Comparison of ENCODE assay signal across 14 cellular contexts in the genomic region with DNA sequence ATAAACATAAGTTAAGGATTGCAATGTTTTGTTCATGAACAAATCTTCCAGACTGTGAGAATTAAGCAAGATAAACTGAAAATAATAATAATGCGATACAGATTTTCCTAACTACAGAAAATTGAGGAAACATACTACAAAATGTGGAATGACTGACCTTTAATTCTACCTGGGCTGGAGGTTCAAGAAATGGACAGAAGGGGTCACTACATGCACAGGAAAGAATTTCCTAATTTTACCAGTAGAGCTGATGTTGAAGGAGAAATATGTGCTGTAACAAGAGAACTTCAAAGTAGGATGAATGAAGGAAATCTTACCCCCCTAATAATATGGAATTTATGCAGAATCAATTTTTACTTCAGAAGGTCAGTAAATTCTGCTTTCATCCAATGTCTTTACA.
DNase-seq lines count a peak whose midpoint lies in the region; ATAC-seq, FAIRE-seq and TF ChIP-seq lines count a peak whose summit lies in the region.
"Had no signal": no experiment of that assay in that cellular context is flagged by ENCODE, and none has a peak within 500 bp of the region (broad histone marks: within the 10 kb centered on the region; RNA-seq: fewer than 3 reads in every experiment).

No MANE protein-coding gene starts in this region.

- H3K79me2 ChIP-seq in SU-DHL-6 (ENCODE audit: insufficient read depth, low read length), result no peaks in the 10 kb centered on the region

- no peak overlapping the region for H3K4me3 ChIP-seq in SU-DHL-6 (ENCODE audit: insufficient read depth, low read length, poor library complexity, severe bottlenecking)
- no peak overlapping the region for H3K4me3 ChIP-seq in kidney (ENCODE audit: low read length in 2 of 2)
- H3K4me3 ChIP-seq: prostate gland had no signal

- H3K9me3 ChIP-seq in SU-DHL-6 (ENCODE audit: insufficient read depth, low read length) (no peaks in the 10 kb centered on the region), kidney (ENCODE audit: control insufficient read depth in 1 of 2, low read length in 2 of 2) (no peaks in the 10 kb centered on the region)
- peaks cover 4% of the 10 kb centered on the region for H3K9me3 ChIP-seq in CD4-positive, alpha-beta T cell (ENCODE audit: control insufficient read depth, low read length)
- H3K9me3 ChIP-seq: prostate gland had no signal

- no peaks in the 10 kb centered on the region for H3K9me2 ChIP-seq in SU-DHL-6 (replicated peaks; ENCODE audit: insufficient read depth, low read length)

- H4K20me1 ChIP-seq in SU-DHL-6 (ENCODE audit: low read depth, low read length), result no peaks in the 10 kb centered on the region

- H3K27ac Mint-ChIP-seq in HFFc6, result no peak overlapping the region
- no peak overlapping the region for H3K27ac Mint-ChIP-seq in CD4-positive, alpha-beta T cell
- H3K27ac Mint-ChIP-seq in activated naive CD8-positive, alpha-beta T cell treated with anti-CD3 and anti-CD28 coated beads for 36 hours, result no peak overlapping the region
- H3K27ac Mint-ChIP-seq: activated naive CD4-positive, alpha-beta T cell treated with anti-CD3 and anti-CD28 coated beads, Interleukin-2, amount 10 ng/mL, durations not matched to agents 7 days and 5 days had no signal

- no peaks in the 10 kb centered on the region for H3F3A ChIP-seq in SU-DHL-6 (ENCODE audit: insufficient read depth)

- no peak for ATAC-seq in CD4-positive, alpha-beta T cell (ENCODE audit: poor library complexity)

- H3K36me3 ChIP-seq in SU-DHL-6 (ENCODE audit: low read length) (no peaks in the 10 kb centered on the region), kidney (ENCODE audit: control insufficient read depth in 1 of 2, insufficient read depth in 2 of 2, low read length in 2 of 2) (no peaks in the 10 kb centered on the region)
- H3K36me3 ChIP-seq: prostate gland had no signal

- intact Hi-C loops in kidney (cut with DNase I), result no loop called here
- intact Hi-C loops in CD4-positive, alpha-beta T cell (cut with DNase I, micrococcal nuclease), result no loop called here

- peaks cover 4% of the 10 kb centered on the region; the same call in 1 of the 2 replicates for H3K9me3 Mint-ChIP-seq in HFFc6
- peaks cover 4% of the 10 kb centered on the region for H3K9me3 Mint-ChIP-seq in CD4-positive, alpha-beta T cell
- H3K9me3 Mint-ChIP-seq in activated naive CD8-positive, alpha-beta T cell treated with anti-CD3 and anti-CD28 coated beads for 36 hours, result peaks cover 2% of the 10 kb centered on the region

- H3K27me3 ChIP-seq in SU-DHL-6 (ENCODE audit: low read length), result no peaks in the 10 kb centered on the region
- no peaks in the 10 kb centered on the region for H3K27me3 ChIP-seq in CD4-positive, alpha-beta T cell (ENCODE audit: control insufficient read depth, insufficient read depth, low read length)

- DNase-seq in HFFc6 (peak; percentile 17), kidney (no peak), NCI-H187 (lab: John Stamatoyannopoulos, UW) (no peak), C1 segment of cervical spinal cord (lab: John Stamatoyannopoulos, UW) (no peak)
- no peak for DNase-seq in CD4-positive, alpha-beta T cell
- no peak for DNase-seq in activated naive CD8-positive, alpha-beta T cell treated with anti-CD3 and anti-CD28 coated beads for 36 hours
- DNase-seq: activated naive CD4-positive, alpha-beta T cell treated with anti-CD3 and anti-CD28 coated beads, Interleukin-2, amount 10 ng/mL, durations not matched to agents 7 days and 5 days; head of caudate nucleus; NCI-H187 treated with DMSO at 0.1 percent for 48 hours; T-helper 2 cell had no signal

- H3K9ac ChIP-seq in SU-DHL-6 (ENCODE audit: low read length) (no peak overlapping the region), kidney (ENCODE audit: low read length in 2 of 2) (no peak overlapping the region)

- FAIRE-seq in kidney (lab: Jason Lieb, UNC), result no peak
- FAIRE-seq: GM12892 had no signal

- H3K4me1 Mint-ChIP-seq in HFFc6 (ENCODE audit: low read depth), result no peaks in the 10 kb centered on the region
- no peaks in the 10 kb centered on the region for H3K4me1 Mint-ChIP-seq in CD4-positive, alpha-beta T cell (ENCODE audit: low read depth)
- no peaks in the 10 kb centered on the region for H3K4me1 Mint-ChIP-seq in activated naive CD8-positive, alpha-beta T cell treated with anti-CD3 and anti-CD28 coated beads for 36 hours
- H3K4me1 Mint-ChIP-seq: activated naive CD4-positive, alpha-beta T cell treated with anti-CD3 and anti-CD28 coated beads, Interleukin-2, amount 10 ng/mL, durations not matched to agents 7 days and 5 days had no signal

- no peak overlapping the region for H2AFZ ChIP-seq in SU-DHL-6 (ENCODE audit: low read depth, low read length, severe bottlenecking)

- H3K36me3 Mint-ChIP-seq in HFFc6 (ENCODE audit: low read depth), result peaks cover 17% of the 10 kb centered on the region
- H3K36me3 Mint-ChIP-seq in CD4-positive, alpha-beta T cell (ENCODE audit: low read depth), result no peaks in the 10 kb centered on the region
- H3K36me3 Mint-ChIP-seq in activated naive CD8-positive, alpha-beta T cell treated with anti-CD3 and anti-CD28 coated beads for 36 hours, result peaks cover 2% of the 10 kb centered on the region
- H3K36me3 Mint-ChIP-seq: activated naive CD4-positive, alpha-beta T cell treated with anti-CD3 and anti-CD28 coated beads, Interleukin-2, amount 10 ng/mL, durations not matched to agents 7 days and 5 days had no signal

- TF ChIP-seq CTCF in C4-2B (conservative IDR thresholded peaks at IDR 0.05) (peak; percentile 42; the same call in 1 of the 2 replicates), HFFc6 (IDR thresholded peaks at IDR 0.05) (peak; percentile 74), SU-DHL-6 (IDR thresholded peaks at IDR 0.05; ENCODE audit: insufficient read depth, low read length, poor library complexity, severe bottlenecking) (peak; percentile 21), kidney (IDR thresholded peaks at IDR 0.05; ENCODE audit: borderline replicate concordance, extremely low read depth, insufficient read depth) (peak; percentile 36)
- TF ChIP-seq CTCF in CD4-positive, alpha-beta T cell (IDR thresholded peaks at IDR 0.05), result no peak

- no peaks in the 10 kb centered on the region for H3K4me1 ChIP-seq in kidney (ENCODE audit: control insufficient read depth in 1 of 2, insufficient read depth in 1 of 2, low read depth in 1 of 2, low read length in 2 of 2)
- H3K4me1 ChIP-seq: prostate gland had no signal

- H3K27me3 Mint-ChIP-seq in HFFc6 (ENCODE audit: insufficient read depth), result peaks cover 5% of the 10 kb centered on the region; the same call in 1 of the 2 replicates
- no peaks in the 10 kb centered on the region for H3K27me3 Mint-ChIP-seq in CD4-positive, alpha-beta T cell
- H3K27me3 Mint-ChIP-seq in activated naive CD8-positive, alpha-beta T cell treated with anti-CD3 and anti-CD28 coated beads for 36 hours, result no peaks in the 10 kb centered on the region
- H3K27me3 Mint-ChIP-seq: activated naive CD4-positive, alpha-beta T cell treated with anti-CD3 and anti-CD28 coated beads, Interleukin-2, amount 10 ng/mL, durations not matched to agents 7 days and 5 days had no signal

- CTCF ChIA-PET in CD4-positive, alpha-beta T cell (lab: Charles Lee), result no interaction called here

- H3K27ac ChIP-seq in C4-2B, result no peak overlapping the region
- no peak overlapping the region for H3K27ac ChIP-seq in SU-DHL-6 (ENCODE audit: low read depth, low read length)
- no peak overlapping the region for H3K27ac ChIP-seq in kidney (ENCODE audit: low read depth in 2 of 2, low read length in 2 of 2)
- H3K27ac ChIP-seq in CD4-positive, alpha-beta T cell (ENCODE audit: low read depth, low read length), result no peak overlapping the region
- H3K27ac ChIP-seq: prostate gland had no signal

- no peak overlapping the region for H3K4me3 Mint-ChIP-seq in HFFc6
- no peak overlapping the region for H3K4me3 Mint-ChIP-seq in CD4-positive, alpha-beta T cell
- no peak overlapping the region for H3K4me3 Mint-ChIP-seq in activated naive CD8-positive, alpha-beta T cell treated with anti-CD3 and anti-CD28 coated beads for 36 hours
- H3K4me3 Mint-ChIP-seq: activated naive CD4-positive, alpha-beta T cell treated with anti-CD3 and anti-CD28 coated beads, Interleukin-2, amount 10 ng/mL, durations not matched to agents 7 days and 5 days had no signal

- H3K4me2 ChIP-seq in SU-DHL-6 (ENCODE audit: low read depth, low read length, poor library complexity, severe bottlenecking), result no peak overlapping the region

- POLR2A ChIA-PET in CD4-positive, alpha-beta T cell (lab: Charles Lee), result no interaction called here
